8 cellular contexts compared by ENCODE assay signal in the genomic region with DNA sequence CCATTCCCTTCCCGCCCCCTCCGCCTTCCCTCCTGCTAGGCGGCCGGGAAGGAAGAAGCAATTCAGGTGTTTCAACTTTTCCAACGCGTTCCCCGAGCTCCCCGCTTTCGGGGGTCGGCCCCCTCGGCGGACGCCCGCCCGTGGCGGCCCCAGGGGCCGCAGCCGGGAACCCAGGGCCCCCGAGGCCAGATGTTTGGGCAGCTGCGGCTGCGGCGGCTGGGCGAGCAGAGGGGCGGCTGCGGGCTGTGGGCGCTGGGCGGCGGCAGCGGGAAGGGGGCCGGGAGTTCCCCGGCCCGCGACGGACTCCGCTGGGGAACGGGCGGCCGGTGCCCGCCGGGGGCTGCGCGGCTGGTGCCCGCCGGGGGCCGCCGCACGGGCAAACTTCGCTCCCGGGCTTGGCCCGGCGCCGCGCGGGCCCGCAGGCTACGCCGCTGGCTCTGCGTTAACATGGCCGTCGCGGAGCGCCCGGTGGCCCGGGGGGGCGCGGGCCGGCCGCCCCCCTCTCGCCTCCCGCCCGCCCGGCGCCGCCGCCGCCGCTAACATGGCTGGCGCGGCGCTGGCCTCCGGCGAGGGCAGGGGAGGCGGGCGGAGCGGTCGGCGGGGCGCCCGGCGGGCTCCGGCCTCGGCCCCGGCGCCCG. TPM values are rescaled to one million over a fixed set of nuclear protein-coding genes. Genes with fewer than 3 reads are reported as not detected.
DNase-seq lines count a peak whose midpoint lies in the region; ATAC-seq, FAIRE-seq and TF ChIP-seq lines count a peak whose summit lies in the region.

No MANE protein-coding gene starts in this region.

- no peak overlapping the region for H3K27ac Mint-ChIP-seq in naive B cell

- no peaks in the 10 kb centered on the region for H3K36me3 ChIP-seq in brain microvascular endothelial cell (replicated peaks)

- peak overlapping the region; percentile 49 for H3K4me3 ChIP-seq in AG09309 (ENCODE audit: control insufficient read depth, low read depth, low read length)
- H3K4me3 ChIP-seq in brain microvascular endothelial cell (ENCODE audit: low read depth, low read length), result peak overlapping the region; percentile 61

- in situ Hi-C loops in brain microvascular endothelial cell (cut with HindIII; ENCODE audit: low pct_ligation_motif_present, low sequenced_read_pairs), result no loop called here

- ATAC-seq in HG03159 (IDR thresholded peaks at IDR 0.05; ENCODE audit: unreplicated experiment) (peak; percentile 21), naive B cell (ENCODE audit: low read depth in 2 of 2) (peak; percentile 8 to 11)

- FAIRE-seq in GM19239 (lab: Jason Lieb, UNC), result no peak

- peak overlapping the region in 1 of 8 donors; percentile 68 for H3K4me3 Mint-ChIP-seq in naive B cell

- H3K27ac ChIP-seq in brain microvascular endothelial cell, result no peak overlapping the region

- H3K27me3 ChIP-seq in brain microvascular endothelial cell (replicated peaks), result no peaks in the 10 kb centered on the region

- no peaks in the 10 kb centered on the region for H3K36me3 Mint-ChIP-seq in naive B cell

- peaks cover 8 to 11% (median 9%) of the 10 kb centered on the region in 3 donors for H3K4me1 Mint-ChIP-seq in naive B cell

- TF ChIP-seq CTCF in AG09309 (IDR thresholded peaks at IDR 0.05; ENCODE audit: control insufficient read depth, insufficient read depth, low read depth, low read length, missing control alignments), result no peak
- TF ChIP-seq CTCF in brain microvascular endothelial cell (IDR thresholded peaks at IDR 0.05; ENCODE audit: low read depth, low read length, missing control alignments), result no peak

- H3K9me3 Mint-ChIP-seq in naive B cell, result peaks cover 0 to 4% (median 0%) of the 10 kb centered on the region in 7 donors

- no peak for DNase-seq in AG09309 (ENCODE audit: low read depth)
- peak; percentile 17 for DNase-seq in GM19239 (ENCODE audit: insufficient read length, low spot score)
- no peak for DNase-seq in brain microvascular endothelial cell
- DNase-seq in naive B cell, result peak; percentile 7
- no peak for DNase-seq in Kasumi-1 (lab: John Stamatoyannopoulos, UW)
- DNase-seq in putamen (ENCODE audit: low spot score), result no peak
- DNase-seq in NCI-H526 treated with DMSO at 0.1 percent for 48 hours (lab: John Stamatoyannopoulos, UW), result no peak

- peaks cover 9 to 17% (median 10%) of the 10 kb centered on the region in 3 donors for H3K27me3 Mint-ChIP-seq in naive B cell

RNA-seq across cellular contexts. Expression of a gene that starts 0.5 kb away (rescaled TPM):
- 1 to 10 TPM in 1 of 6 donors, under 1 TPM in 4, not detected in 1; 0.16 to 2.5 (median 0.48) TPM for polyA plus RNA-seq in naive B cell (ENCODE audit: low read depth in 6 of 6)

Comparison
In these comparisons a context has a peak if more than half of its experiments do, and no peak if none do; other contexts are left out.
1. DNase-seq: peak in GM19239 (single experiment) and naive B cell (single experiment); none in AG09309 (single experiment), brain microvascular endothelial cell (single experiment), Kasumi-1 (0 of 2), putamen (single experiment) and NCI-H526 treated with DMSO at 0.1 percent for 48 hours (single experiment).